1 cellular context compared by ENCODE assay signal in genomic region chr9:22815246-22815645, GRCh38.
TF ChIP-seq lines count a peak whose summit lies in the region.

No MANE protein-coding gene starts in this region.

TF ChIP-seq in GM23338, 12 proteins besides CTCF, POLR2A, EP300 and RAD21 (continued from another document):
- TF ChIP-seq, protein P1, sequence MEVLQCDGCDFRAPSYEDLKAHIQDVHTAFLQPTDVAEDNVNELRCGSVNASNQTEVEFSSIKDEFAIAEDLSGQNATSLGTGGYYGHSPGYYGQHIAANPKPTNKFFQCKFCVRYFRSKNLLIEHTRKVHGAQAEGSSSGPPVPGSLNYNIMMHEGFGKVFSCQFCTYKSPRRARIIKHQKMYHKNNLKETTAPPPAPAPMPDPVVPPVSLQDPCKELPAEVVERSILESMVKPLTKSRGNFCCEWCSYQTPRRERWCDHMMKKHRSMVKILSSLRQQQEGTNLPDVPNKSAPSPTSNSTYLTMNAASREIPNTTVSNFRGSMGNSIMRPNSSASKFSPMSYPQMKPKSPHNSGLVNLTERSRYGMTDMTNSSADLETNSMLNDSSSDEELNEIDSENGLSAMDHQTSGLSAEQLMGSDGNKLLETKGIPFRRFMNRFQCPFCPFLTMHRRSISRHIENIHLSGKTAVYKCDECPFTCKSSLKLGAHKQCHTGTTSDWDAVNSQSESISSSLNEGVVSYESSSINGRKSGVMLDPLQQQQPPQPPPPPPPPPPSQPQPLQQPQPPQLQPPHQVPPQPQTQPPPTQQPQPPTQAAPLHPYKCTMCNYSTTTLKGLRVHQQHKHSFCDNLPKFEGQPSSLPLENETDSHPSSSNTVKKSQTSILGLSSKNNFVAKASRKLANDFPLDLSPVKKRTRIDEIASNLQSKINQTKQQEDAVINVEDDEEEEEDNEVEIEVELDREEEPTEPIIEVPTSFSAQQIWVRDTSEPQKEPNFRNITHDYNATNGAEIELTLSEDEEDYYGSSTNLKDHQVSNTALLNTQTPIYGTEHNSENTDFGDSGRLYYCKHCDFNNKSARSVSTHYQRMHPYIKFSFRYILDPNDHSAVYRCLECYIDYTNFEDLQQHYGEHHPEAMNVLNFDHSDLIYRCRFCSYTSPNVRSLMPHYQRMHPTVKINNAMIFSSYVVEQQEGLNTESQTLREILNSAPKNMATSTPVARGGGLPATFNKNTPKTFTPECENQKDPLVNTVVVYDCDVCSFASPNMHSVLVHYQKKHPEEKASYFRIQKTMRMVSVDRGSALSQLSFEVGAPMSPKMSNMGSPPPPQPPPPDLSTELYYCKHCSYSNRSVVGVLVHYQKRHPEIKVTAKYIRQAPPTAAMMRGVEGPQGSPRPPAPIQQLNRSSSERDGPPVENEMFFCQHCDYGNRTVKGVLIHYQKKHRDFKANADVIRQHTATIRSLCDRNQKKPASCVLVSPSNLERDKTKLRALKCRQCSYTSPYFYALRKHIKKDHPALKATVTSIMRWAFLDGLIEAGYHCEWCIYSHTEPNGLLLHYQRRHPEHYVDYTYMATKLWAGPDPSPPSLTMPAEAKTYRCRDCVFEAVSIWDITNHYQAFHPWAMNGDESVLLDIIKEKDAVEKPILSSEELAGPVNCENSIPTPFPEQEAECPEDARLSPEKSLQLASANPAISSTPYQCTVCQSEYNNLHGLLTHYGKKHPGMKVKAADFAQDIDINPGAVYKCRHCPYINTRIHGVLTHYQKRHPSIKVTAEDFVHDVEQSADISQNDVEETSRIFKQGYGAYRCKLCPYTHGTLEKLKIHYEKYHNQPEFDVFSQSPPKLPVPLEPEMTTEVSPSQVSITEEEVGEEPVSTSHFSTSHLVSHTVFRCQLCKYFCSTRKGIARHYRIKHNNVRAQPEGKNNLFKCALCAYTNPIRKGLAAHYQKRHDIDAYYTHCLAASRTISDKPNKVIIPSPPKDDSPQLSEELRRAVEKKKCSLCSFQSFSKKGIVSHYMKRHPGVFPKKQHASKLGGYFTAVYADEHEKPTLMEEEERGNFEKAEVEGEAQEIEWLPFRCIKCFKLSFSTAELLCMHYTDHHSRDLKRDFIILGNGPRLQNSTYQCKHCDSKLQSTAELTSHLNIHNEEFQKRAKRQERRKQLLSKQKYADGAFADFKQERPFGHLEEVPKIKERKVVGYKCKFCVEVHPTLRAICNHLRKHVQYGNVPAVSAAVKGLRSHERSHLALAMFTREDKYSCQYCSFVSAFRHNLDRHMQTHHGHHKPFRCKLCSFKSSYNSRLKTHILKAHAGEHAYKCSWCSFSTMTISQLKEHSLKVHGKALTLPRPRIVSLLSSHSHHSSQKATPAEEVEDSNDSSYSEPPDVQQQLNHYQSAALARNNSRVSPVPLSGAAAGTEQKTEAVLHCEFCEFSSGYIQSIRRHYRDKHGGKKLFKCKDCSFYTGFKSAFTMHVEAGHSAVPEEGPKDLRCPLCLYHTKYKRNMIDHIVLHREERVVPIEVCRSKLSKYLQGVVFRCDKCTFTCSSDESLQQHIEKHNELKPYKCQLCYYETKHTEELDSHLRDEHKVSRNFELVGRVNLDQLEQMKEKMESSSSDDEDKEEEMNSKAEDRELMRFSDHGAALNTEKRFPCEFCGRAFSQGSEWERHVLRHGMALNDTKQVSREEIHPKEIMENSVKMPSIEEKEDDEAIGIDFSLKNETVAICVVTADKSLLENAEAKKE (CRISPR knock-in tag; IDR thresholded peaks at IDR 0.05), result no peak
- TF ChIP-seq CREB1 (CRISPR knock-in tag; IDR thresholded peaks at IDR 0.05; ENCODE audit: low read depth) (no peak), EZH2 (IDR thresholded peaks at IDR 0.05; ENCODE audit: low read depth, unreplicated experiment) (no peak), JUNB (IDR thresholded peaks at IDR 0.05; ENCODE audit: unreplicated experiment) (no peak), NANOG (IDR thresholded peaks at IDR 0.05; ENCODE audit: borderline replicate concordance) (no peak), REST (IDR thresholded peaks at IDR 0.05; ENCODE audit: unreplicated experiment) (no peak), POLR2AphosphoS5 (IDR thresholded peaks at IDR 0.05; ENCODE audit: low read depth) (no peak)
